Comparison of ENCODE assay signal across 23 cellular contexts in the genomic region with DNA sequence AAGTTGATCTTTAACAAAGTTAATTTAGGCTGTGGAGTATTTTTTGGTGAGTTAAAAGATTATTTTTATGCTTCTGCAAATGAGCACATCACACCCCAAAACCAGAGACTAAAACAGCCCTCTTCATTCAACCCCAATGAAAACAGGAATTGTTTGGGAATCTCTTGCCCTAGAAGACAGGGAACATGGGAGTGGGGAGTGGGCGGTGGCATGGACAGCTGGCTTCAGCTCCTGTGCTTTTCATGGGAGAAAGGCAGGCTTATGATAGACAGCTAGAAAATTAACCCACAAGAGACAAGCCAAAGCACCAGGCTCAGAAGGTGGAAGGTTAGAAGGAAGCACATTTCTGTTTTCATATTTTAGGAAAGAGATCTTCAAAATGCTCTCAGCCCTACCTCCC.
DNase-seq lines count a peak whose midpoint lies in the region; TF ChIP-seq lines count a peak whose summit lies in the region.
"Had no signal": no experiment of that assay in that cellular context is flagged by ENCODE, and none has a peak within 500 bp of the region (broad histone marks: within the 10 kb centered on the region; RNA-seq: fewer than 3 reads in every experiment).

No MANE protein-coding gene starts in this region.

- no peak for TF ChIP-seq CTCF in nephron progenitor cell (IDR thresholded peaks at IDR 0.05)

- no peaks in the 10 kb centered on the region for H3K27me3 ChIP-seq in BLaER1

- peak overlapping the region; percentile 42 for H3K27ac Mint-ChIP-seq in nephron progenitor cell
- no peak overlapping the region for H3K27ac Mint-ChIP-seq in T-helper 2 cell treated with Interferon-gamma antibody and Interleukin-4, amounts not matched to agents 5 μg/mL and 100 μg/mL, for 36 hours
- H3K27ac Mint-ChIP-seq: B cell; CD4-positive, alpha-beta memory T cell; CD4-positive, CD25-positive, alpha-beta regulatory T cell; CD8-positive, alpha-beta memory T cell had no signal

- peaks cover 4% of the 10 kb centered on the region for H3K36me3 Mint-ChIP-seq in nephron progenitor cell (ENCODE audit: low read depth)
- H3K36me3 Mint-ChIP-seq in T-helper 2 cell treated with Interferon-gamma antibody and Interleukin-4, amounts not matched to agents 5 μg/mL and 100 μg/mL, for 36 hours (ENCODE audit: low read depth): no peaks in the 10 kb centered on the region
- H3K36me3 Mint-ChIP-seq: CD14-positive monocyte; CD4-positive, alpha-beta memory T cell; CD4-positive, CD25-positive, alpha-beta regulatory T cell; CD8-positive, alpha-beta memory T cell had no signal

- H3K9me3 Mint-ChIP-seq in nephron progenitor cell: peaks cover 26% of the 10 kb centered on the region
- no peaks in the 10 kb centered on the region for H3K9me3 Mint-ChIP-seq in T-helper 2 cell treated with Interferon-gamma antibody and Interleukin-4, amounts not matched to agents 5 μg/mL and 100 μg/mL, for 36 hours

- no peak overlapping the region for H3K27ac ChIP-seq in BLaER1
- H3K27ac ChIP-seq: 22Rv1, A549 had no signal

- H3K36me3 ChIP-seq in BLaER1: no peaks in the 10 kb centered on the region

- no peaks in the 10 kb centered on the region for H4K20me1 ChIP-seq in BLaER1

- H3K9ac ChIP-seq in BLaER1: no peak overlapping the region

- peak overlapping the region; percentile 20; the same call in 1 of the 2 replicates for H3K4me2 ChIP-seq in BLaER1
- H3K4me2 ChIP-seq: A549 had no signal

- peaks cover 10% of the 10 kb centered on the region for H3K4me1 ChIP-seq in BLaER1
- H3K4me1 ChIP-seq: A549 had no signal

- peaks cover 18% of the 10 kb centered on the region for H3K27me3 Mint-ChIP-seq in nephron progenitor cell (ENCODE audit: low read depth, poor library complexity)
- no peaks in the 10 kb centered on the region for H3K27me3 Mint-ChIP-seq in T-helper 2 cell treated with Interferon-gamma antibody and Interleukin-4, amounts not matched to agents 5 μg/mL and 100 μg/mL, for 36 hours (ENCODE audit: low read depth)

- H3K4me3 ChIP-seq in BLaER1: no peak overlapping the region
- H3K4me3 ChIP-seq: A549, GM12878 had no signal

- H3K4me3 Mint-ChIP-seq in nephron progenitor cell: no peak overlapping the region
- H3K4me3 Mint-ChIP-seq in T-helper 2 cell treated with Interferon-gamma antibody and Interleukin-4, amounts not matched to agents 5 μg/mL and 100 μg/mL, for 36 hours: no peak overlapping the region
- H3K4me3 Mint-ChIP-seq: B cell; CD14-positive monocyte; CD4-positive, alpha-beta memory T cell; CD4-positive, CD25-positive, alpha-beta regulatory T cell; CD8-positive, alpha-beta memory T cell had no signal

- H3K4me1 Mint-ChIP-seq in nephron progenitor cell: peaks cover 7% of the 10 kb centered on the region
- no peaks in the 10 kb centered on the region for H3K4me1 Mint-ChIP-seq in T-helper 2 cell treated with Interferon-gamma antibody and Interleukin-4, amounts not matched to agents 5 μg/mL and 100 μg/mL, for 36 hours (ENCODE audit: low read depth)
- H3K4me1 Mint-ChIP-seq: B cell; CD14-positive monocyte; CD4-positive, alpha-beta memory T cell; CD4-positive, CD25-positive, alpha-beta regulatory T cell; CD8-positive, alpha-beta memory T cell had no signal

- no peak for DNase-seq in nephron progenitor cell
- peak; percentile 14 for DNase-seq in retina
- no peak for DNase-seq in T-helper 2 cell treated with Interferon-gamma antibody and Interleukin-4, amounts not matched to agents 5 μg/mL and 100 μg/mL, for 36 hours (ENCODE audit: low spot score)
- no peak for DNase-seq in HCEC 1CT
- DNase-seq: AML-193; C1 segment of cervical spinal cord; CD4-positive, alpha-beta memory T cell; CD4-positive, CD25-positive, alpha-beta regulatory T cell; CD8-positive, alpha-beta memory T cell; COR-L47; DMS 273 treated with DMSO at 0.1 percent for 48 hours; DMS153; DMS53; DMS79; DND-41; EL; GDM1 had no signal

- H3K9me3 ChIP-seq in BLaER1: no peaks in the 10 kb centered on the region
- H3K9me3 ChIP-seq: A549 had no signal
